In genomic region chr5:139408191-139408590, GRCh38 we compare ENCODE assay signal across 17 cellular contexts. TPM values are rescaled to one million over a fixed set of nuclear protein-coding genes. Genes with fewer than 3 reads are reported as not detected.
"Had no signal": no experiment of that assay in that cellular context is flagged by ENCODE, and none has a peak within 500 bp of the region (broad histone marks: within the 10 kb centered on the region; RNA-seq: fewer than 3 reads in every experiment).

No MANE protein-coding gene starts in this region.

- H3K4me3 ChIP-seq: body of pancreas, coronary artery, lower lobe of right lung, smooth muscle cell, thyroid gland had no signal

- DNase-seq: activated CD4-positive, alpha-beta T cell treated with anti-CD3 and anti-CD28 coated beads, Interleukin-2, amount 50 U/mL, for 1 hour; activated CD8-positive, alpha-beta memory T cell treated with anti-CD3 and anti-CD28 coated beads for 24 hours; activated CD8-positive, alpha-beta memory T cell treated with anti-CD3 and anti-CD28 coated beads, Interleukin-2, amount 50 U/mL, for 48 hours; activated T-cell treated with anti-CD3 and anti-CD28 coated beads, Interleukin-2, amount 50 U/mL, for 72 hours; body of pancreas; central memory CD4-positive, alpha-beta T cell; lower lobe of right lung; nephron progenitor cell; stimulated activated CD4-positive, alpha-beta T cell treated with anti-CD3 and anti-CD28 coated beads, Interleukin-4, amount 100 ng/mL, for 24 hours; stimulated activated naive CD4-positive, alpha-beta T cell; thyroid gland had no signal

- H3K36me3 ChIP-seq: thyroid gland had no signal

- H3K4me2 ChIP-seq: smooth muscle cell had no signal

- H3K27me3 ChIP-seq: body of pancreas, thyroid gland had no signal

- H3K27ac Mint-ChIP-seq: activated T-cell treated with anti-CD3 and anti-CD28 coated beads, Interleukin-2, amount 50 U/mL, for 72 hours; nephron progenitor cell had no signal

- H3K27ac ChIP-seq: body of pancreas, coronary artery, lower lobe of right lung, thyroid gland had no signal

- H3K9me3 Mint-ChIP-seq: activated T-cell treated with anti-CD3 and anti-CD28 coated beads, Interleukin-2, amount 50 U/mL, for 72 hours; nephron progenitor cell; T-helper 2 cell treated with Interferon-gamma antibody and Interleukin-4, amounts not matched to agents 5 μg/mL and 100 μg/mL, for 36 hours had no signal

- H3K9me3 ChIP-seq: body of pancreas, lower lobe of right lung, thyroid gland had no signal

- H3K4me3 Mint-ChIP-seq: activated T-cell treated with anti-CD3 and anti-CD28 coated beads, Interleukin-2, amount 50 U/mL, for 72 hours; nephron progenitor cell; T-helper 2 cell treated with Interferon-gamma antibody and Interleukin-4, amounts not matched to agents 5 μg/mL and 100 μg/mL, for 36 hours had no signal

- ATAC-seq: activated T-cell treated with anti-CD3 and anti-CD28 coated beads, Interleukin-2, amount 50 U/mL, for 72 hours; body of pancreas; lower lobe of right lung; sciatic nerve had no signal

RNA-seq across cellular contexts. Expression of gene MZB1, which starts 18.5 kb away (rescaled TPM):
- total RNA-seq: frontal cortex, smooth muscle cell had no signal
- polyA plus RNA-seq: keratinocyte had no signal

RNA-seq across cellular contexts. Expression of gene SLC23A1, which starts 25.1 kb away (rescaled TPM):
- total RNA-seq: frontal cortex, sciatic nerve, smooth muscle cell, thyroid gland had no signal
- polyA plus RNA-seq: keratinocyte had no signal
